In genomic region chr1:40042337-40042736, GRCh38 we compare ENCODE assay signal across 10 cellular contexts. TPM values are rescaled to one million over a fixed set of nuclear protein-coding genes. Genes with fewer than 3 reads are reported as not detected.
DNase-seq lines count a peak whose midpoint lies in the region; ATAC-seq, FAIRE-seq and TF ChIP-seq lines count a peak whose summit lies in the region.
"Had no signal": no experiment of that assay in that cellular context is flagged by ENCODE, and none has a peak within 500 bp of the region (broad histone marks: within the 10 kb centered on the region; RNA-seq: fewer than 3 reads in every experiment).

No MANE protein-coding gene starts in this region.

- H3K4me1 Mint-ChIP-seq in stimulated activated naive CD8-positive, alpha-beta T cell treated with anti-CD3 and anti-CD28 coated beads, Interleukin-15, Interleukin-2, amounts not matched to agents 100 ng/mL and 50 ng/mL, for 24 hours (ENCODE audit: low read depth) = peaks cover 75% of the 10 kb centered on the region

- no peak for TF ChIP-seq EP300 in GM12878 (IDR thresholded peaks at IDR 0.05; ENCODE audit: borderline replicate concordance in 1 of 2, control insufficient read depth in 1 of 2, low read depth in 2 of 2, low read length in 2 of 2)

- TF ChIP-seq CTCF in GM12878 (IDR thresholded peaks at IDR 0.05 in 2 of 3, conservative IDR thresholded peaks at IDR 0.05 in 1 of 3; ENCODE audit: control insufficient read depth in 2 of 3, extremely low read depth in 1 of 3, insufficient read depth in 1 of 3, low read depth in 3 of 3, low read length in 3 of 3) = no peak

- H3K4me2 ChIP-seq in GM12878 (ENCODE audit: control insufficient read depth, insufficient read depth) (peak overlapping the region; percentile 87), mesendoderm (ENCODE audit: low read length) (peak overlapping the region; percentile 22)

- H3K27ac ChIP-seq in GM12878 (ENCODE audit: control insufficient read depth, insufficient read depth) (peak overlapping the region; percentile 35), mesendoderm (ENCODE audit: low read depth, low read length) (no peak overlapping the region)

- H3K4ac ChIP-seq in mesendoderm (ENCODE audit: low read depth, low read length) = no peak overlapping the region

- intact Hi-C loops in GM12878 (cut with micrococcal nuclease; ENCODE audit: unreplicated experiment) (no loop called here), sciatic nerve (cut with DNase I) (no loop called here)

- POLR2A ChIA-PET in GM12878 (lab: Charles Lee) = interaction anchor here (1.2 to 4.1 kb wide), 4 partner anchors 8 to 22 kb away, joined by 3 to 25 read pairs (median 5); no protein-coding TSS in a partner anchor

- H3K23ac ChIP-seq in mesendoderm (ENCODE audit: low read length) = no peak overlapping the region

- CTCF ChIA-PET in GM12878 (lab: Yijun Ruan, JAX) = interaction anchor here (1.3 to 1.9 kb wide), 2 partner anchors 8 to 10 kb away, joined by 4 to 8 read pairs; no protein-coding TSS in a partner anchor

- RAD21 ChIA-PET in GM12878 (lab: Charles Lee; ENCODE audit: unreplicated experiment) = interaction anchor here (0.6 kb wide), 2 partner anchors 9 to 293 kb away, joined by 3 to 7 read pairs; no protein-coding TSS in a partner anchor

- 3% methylated on average over 4 of the region's 4 CpGs for WGBS in GM12878 (ENCODE audit: insufficient coverage, insufficient replicate concordance, low lambda C conversion rate, missing lambda C conversion rate)
- no CpG with 5 or more reads among the region's 4 CpGs for WGBS in mesendoderm (ENCODE audit: extremely low coverage, insufficient coverage, low lambda C conversion rate)

- H2AK5ac ChIP-seq in mesendoderm (ENCODE audit: low read length) = no peak overlapping the region

- peaks cover 69% of the 10 kb centered on the region for H3K79me2 ChIP-seq in GM12878 (ENCODE audit: control insufficient read depth, insufficient read depth, low read length)
- peaks cover 57% of the 10 kb centered on the region for H3K79me2 ChIP-seq in mesendoderm (ENCODE audit: control insufficient read depth, insufficient read depth, low read length)

- SMC1A ChIA-PET in GM12878 (lab: Charles Lee; ENCODE audit: uncharacterized antibody, unreplicated experiment) = interaction anchor here (0.9 to 1.6 kb wide), 5 partner anchors 8 to 18 kb away, joined by 3 to 4 read pairs (median 4); no protein-coding TSS in a partner anchor

- H2AFZ ChIP-seq in GM12878 (ENCODE audit: control insufficient read depth, low read depth, low read length) = no peak overlapping the region

- BruUV-seq in GM12878 (replicated peaks; lab: Mats Ljungman, UMichigan) = no TSS peak

- no peak overlapping the region for H4K5ac ChIP-seq in mesendoderm (ENCODE audit: low read length)

- no peak for FAIRE-seq in GM12878 (lab: Jason Lieb, UNC)

- peak overlapping the region; percentile 10 for H3K56ac ChIP-seq in mesendoderm (ENCODE audit: low read length)

- DNase-seq in stimulated activated naive CD8-positive, alpha-beta T cell treated with anti-CD3 and anti-CD28 coated beads, Interleukin-15, Interleukin-2, amounts not matched to agents 100 U/mL and 50 U/mL, for 24 hours = no peak
- DNase-seq in GM12878 (ENCODE audit: low read depth, low spot score) = no peak
- no peak for DNase-seq in mesendoderm
- DNase-seq in NCI-H524 (lab: John Stamatoyannopoulos, UW) = no peak
- DNase-seq in sciatic nerve (ENCODE audit: low spot score) = no peak
- DNase-seq: activated CD4-positive, alpha-beta T cell treated with anti-CD3 and anti-CD28 coated beads, Interleukin-2, amount 50 U/mL, for 48 hours; left ventricle myocardium superior had no signal

- ATAC-seq in stimulated activated naive CD8-positive, alpha-beta T cell treated with anti-CD3 and anti-CD28 coated beads, Interleukin-15, Interleukin-2, amounts not matched to agents 100 U/mL and 50 U/mL, for 24 hours = no peak
- no peak for ATAC-seq in GM12878
- ATAC-seq in GM18909 (IDR thresholded peaks at IDR 0.05; ENCODE audit: poor library complexity, unreplicated experiment) = no peak
- no peak for ATAC-seq in GM18867 (IDR thresholded peaks at IDR 0.05; ENCODE audit: unreplicated experiment)
- ATAC-seq in sciatic nerve = no peak
- ATAC-seq: left ventricle myocardium superior had no signal

- no peak overlapping the region for H3K18ac ChIP-seq in mesendoderm (ENCODE audit: low read length)

- no peak overlapping the region for H2BK120ac ChIP-seq in mesendoderm (ENCODE audit: low read depth, low read length)

- no peak for TF ChIP-seq POLR2A in GM12878 (IDR thresholded peaks at IDR 0.05; ENCODE audit: low read depth, low read length)

- in situ Hi-C loops in GM12878 (cut with MboI) = no loop called here

- no peaks in the 10 kb centered on the region for H3K9me3 ChIP-seq in GM12878 (replicated peaks; ENCODE audit: control insufficient read depth, insufficient read depth, low read length)

- H3K9me3 Mint-ChIP-seq in stimulated activated naive CD8-positive, alpha-beta T cell treated with anti-CD3 and anti-CD28 coated beads, Interleukin-15, Interleukin-2, amounts not matched to agents 100 ng/mL and 50 ng/mL, for 24 hours = no peaks in the 10 kb centered on the region

- H3K4me3 ChIP-seq in GM12878 (peak overlapping the region; percentile 86), mesendoderm (ENCODE audit: low read length) (no peak overlapping the region)

- H3K9ac ChIP-seq in GM12878 (ENCODE audit: control insufficient read depth, insufficient read depth, low read length) (peak overlapping the region; percentile 97), mesendoderm (ENCODE audit: low read length) (no peak overlapping the region)

- peaks cover 3% of the 10 kb centered on the region; the same call in 1 of the 2 replicates for H4K20me1 ChIP-seq in GM12878 (ENCODE audit: control insufficient read depth, insufficient read depth)

- H3K36me3 Mint-ChIP-seq in stimulated activated naive CD8-positive, alpha-beta T cell treated with anti-CD3 and anti-CD28 coated beads, Interleukin-15, Interleukin-2, amounts not matched to agents 100 ng/mL and 50 ng/mL, for 24 hours (ENCODE audit: low read depth) = peaks cover 55% of the 10 kb centered on the region

- peaks cover 12% of the 10 kb centered on the region for H3K79me1 ChIP-seq in mesendoderm (ENCODE audit: low read length)

- H3K27me3 ChIP-seq in GM12878 (replicated peaks in 1 of 2; ENCODE audit: control insufficient read depth in 2 of 2, insufficient read depth in 2 of 2, low read length in 1 of 2) (no peaks in the 10 kb centered on the region), mesendoderm (ENCODE audit: insufficient read depth, low read length, poor library complexity) (no peaks in the 10 kb centered on the region)

- peak overlapping the region; percentile 84 for H3K27ac Mint-ChIP-seq in stimulated activated naive CD8-positive, alpha-beta T cell treated with anti-CD3 and anti-CD28 coated beads, Interleukin-15, Interleukin-2, amounts not matched to agents 100 ng/mL and 50 ng/mL, for 24 hours

- no peak overlapping the region for H2BK15ac ChIP-seq in mesendoderm (replicated peaks; ENCODE audit: low read depth)

- no peak overlapping the region for H2BK5ac ChIP-seq in mesendoderm (ENCODE audit: low read length)

- H3K4me1 ChIP-seq in GM12878 (ENCODE audit: control insufficient read depth, insufficient read depth, low read length) (peaks cover 10% of the 10 kb centered on the region; the same call in 1 of the 2 replicates), mesendoderm (ENCODE audit: control insufficient read depth, low read depth, low read length) (peaks cover 4% of the 10 kb centered on the region)

- no peaks in the 10 kb centered on the region for H3K27me3 Mint-ChIP-seq in stimulated activated naive CD8-positive, alpha-beta T cell treated with anti-CD3 and anti-CD28 coated beads, Interleukin-15, Interleukin-2, amounts not matched to agents 100 ng/mL and 50 ng/mL, for 24 hours

- H3K36me3 ChIP-seq in GM12878 (ENCODE audit: control insufficient read depth in 2 of 2, insufficient read depth in 2 of 2, low read length in 1 of 2) (peaks cover 0 to 20% of the 10 kb centered on the region in 2 experiments; a peak in 1 of 4 replicates), mesendoderm (ENCODE audit: control insufficient read depth, insufficient read depth, low read length) (no peaks in the 10 kb centered on the region)

- peak overlapping the region; percentile 96 for H3K4me3 Mint-ChIP-seq in stimulated activated naive CD8-positive, alpha-beta T cell treated with anti-CD3 and anti-CD28 coated beads, Interleukin-15, Interleukin-2, amounts not matched to agents 100 ng/mL and 50 ng/mL, for 24 hours

- no peak for TF ChIP-seq RAD21 in GM12878 (IDR thresholded peaks at IDR 0.05; ENCODE audit: insufficient read depth, low read depth, low read length)

- H4K8ac ChIP-seq in mesendoderm (ENCODE audit: low read depth, low read length) = no peak overlapping the region

RNA-seq across cellular contexts. Expression of gene CAP1, which starts 1.8 kb away (rescaled TPM):
- 67.9 and 74.3 TPM in 2 replicates for total RNA-seq in GM12878 (2013; cell fraction: nucleolus; rRNA removed)
- 378 and 394 TPM in 2 replicates for total RNA-seq in GM12878 (2014; rRNA removed)
- total RNA-seq in GM12878 (2014; rRNA removed; fragmentation: Illumina TruSeq; extraction: Trizol) = 405 and 421 TPM in 2 replicates
- 482 and 491 TPM in 2 replicates for total RNA-seq in GM12878 (2021)
- polyA plus RNA-seq in GM12878 (2011; ENCODE audit: low read depth) = 209 TPM
- 360 and 431 TPM in 2 replicates for polyA plus RNA-seq in GM12878 (2011; rRNA removed)
- polyA plus RNA-seq in GM12878 (2011; cell fraction: cytosol; rRNA removed) = 219 and 245 TPM in 2 replicates
- 178 and 179 TPM in 2 replicates for polyA plus RNA-seq in GM12878 (2011; cell fraction: nucleus; rRNA removed)
- polyA plus RNA-seq in GM12878 (2012) = 262 and 277 TPM in 2 replicates
- 500 and 537 TPM in 2 replicates for polyA plus RNA-seq in GM12878 (2014; fragmentation: Illumina TruSeq; extraction: Trizol)
- polyA plus RNA-seq in GM12878 (2014; fragmentation: Nextera tagmentation; extraction: Ambion mirVana) = 100 to 1,000 TPM; 413 to 441 TPM
- 367 and 393 TPM in 2 replicates for polyA plus RNA-seq in GM12878 (2014; rRNA removed)
- 100 to 1,000 TPM; 475 to 481 TPM for polyA plus RNA-seq in GM12878 (2016; fragmentation: Nextera tagmentation; extraction: Ambion mirVana)
- polyA minus RNA-seq in GM12878 (2011; rRNA and poly(A)+ RNA removed) = 238 and 242 TPM in 2 replicates
- 82.6 and 88.4 TPM in 2 replicates for polyA minus RNA-seq in GM12878 (2011; cell fraction: cytosol; rRNA and poly(A)+ RNA removed)
- 51.4 and 68.3 TPM in 2 replicates for polyA minus RNA-seq in GM12878 (2011; cell fraction: nucleus; rRNA and poly(A)+ RNA removed)
- 257 TPM for polyA plus RNA-seq in mesendoderm (2013, experiment 1 of 2)
- polyA plus RNA-seq in mesendoderm (2013, experiment 2 of 2) = 262 TPM
- total RNA-seq in sciatic nerve = 359 TPM

RNA-seq across cellular contexts. Expression of gene PPT1, which starts 54.7 kb away (rescaled TPM):
- total RNA-seq in GM12878 (2013; cell fraction: nucleolus; rRNA removed) = 42.3 and 51.6 TPM in 2 replicates
- total RNA-seq in GM12878 (2014; rRNA removed) (67.6 and 70.2 TPM in 2 replicates), GM12878 (2014; rRNA removed; fragmentation: Illumina TruSeq; extraction: Trizol) (92.1 and 95.8 TPM in 2 replicates), GM12878 (2021) (70.7 and 72.8 TPM in 2 replicates), sciatic nerve (80.3 TPM)
- polyA plus RNA-seq in GM12878 (2011; ENCODE audit: low read depth) = 38.5 TPM
- polyA plus RNA-seq in GM12878 (2011; rRNA removed) (50.4 and 55.0 TPM in 2 replicates), GM12878 (2014; fragmentation: Illumina TruSeq; extraction: Trizol) (142 and 175 TPM in 2 replicates), GM12878 (2014; fragmentation: Nextera tagmentation; extraction: Ambion mirVana) (100 to 1,000 TPM; 111 to 147 TPM), GM12878 (2014; rRNA removed) (58.1 and 68.0 TPM in 2 replicates), GM12878 (2016; fragmentation: Nextera tagmentation; extraction: Ambion mirVana) (100 to 1,000 TPM; 133 to 138 TPM)
- polyA plus RNA-seq in GM12878 (2011; cell fraction: cytosol; rRNA removed) = 39.0 and 41.3 TPM in 2 replicates
- polyA plus RNA-seq in GM12878 (2011; cell fraction: nucleus; rRNA removed) = 13.9 and 18.3 TPM in 2 replicates
- polyA plus RNA-seq in GM12878 (2012) = 44.2 and 48.5 TPM in 2 replicates
- polyA minus RNA-seq in GM12878 (2011; rRNA and poly(A)+ RNA removed) = 39.4 and 40.4 TPM in 2 replicates
- polyA minus RNA-seq in GM12878 (2011; cell fraction: cytosol; rRNA and poly(A)+ RNA removed) = 16.8 and 18.8 TPM in 2 replicates
- polyA minus RNA-seq in GM12878 (2011; cell fraction: nucleus; rRNA and poly(A)+ RNA removed) = 3.7 and 5.9 TPM in 2 replicates
- 153 TPM for polyA plus RNA-seq in mesendoderm (2013, experiment 1 of 2)
- 151 TPM for polyA plus RNA-seq in mesendoderm (2013, experiment 2 of 2)
